Comparison of ENCODE assay signal across 1 cellular context in the genomic region with DNA sequence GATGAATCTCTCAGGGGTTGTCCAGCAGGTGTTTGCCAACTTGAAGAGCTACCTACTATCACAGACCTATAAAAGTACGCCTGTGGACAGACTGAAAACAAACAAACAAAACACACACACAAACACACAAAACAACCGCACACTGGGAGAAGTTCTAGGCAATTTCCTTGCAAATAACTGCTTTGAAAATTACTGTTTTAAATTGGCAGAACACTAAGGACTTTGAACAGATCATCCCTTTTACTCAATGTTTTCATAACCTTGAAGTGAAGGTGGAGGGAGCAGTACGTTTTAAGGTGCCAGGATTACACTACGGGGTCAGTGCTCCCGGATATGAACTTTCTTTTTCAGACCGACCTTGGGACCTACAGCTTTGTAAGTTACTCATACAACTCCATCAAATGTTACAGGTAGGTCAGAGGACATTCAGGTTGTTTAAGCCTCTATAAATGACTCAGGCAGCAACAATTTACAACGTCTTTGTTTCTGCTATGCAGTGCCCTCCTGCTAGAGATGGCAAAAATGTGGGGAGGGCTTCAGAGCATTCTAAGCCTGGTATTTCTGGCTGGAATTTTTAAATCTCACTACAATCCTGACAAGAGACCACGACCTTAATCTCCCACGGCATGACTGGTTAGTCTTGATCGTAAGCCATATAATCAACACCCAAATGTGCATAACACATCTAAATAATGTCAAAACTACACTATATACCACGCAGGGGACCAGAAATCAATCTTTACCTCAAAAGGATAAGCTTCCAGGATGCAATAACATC.
A peak's percentile ranks its signal among the peaks of the same experiment; 100 is the strongest.
TF ChIP-seq lines count a peak whose summit lies in the region.

No MANE protein-coding gene starts in this region.

TF ChIP-seq in HepG2, 621 proteins besides CTCF, POLR2A, EP300 and RAD21 (continued from another document and continues in another):
- TF ChIP-seq ZNF646 (CRISPR knock-in tag; IDR thresholded peaks at IDR 0.05) (peak; percentile 50), GFI1 (CRISPR knock-in tag; IDR thresholded peaks at IDR 0.05; ENCODE audit: borderline replicate concordance) (no peak; the same call in 1 of the 2 replicates), MTA3 (CRISPR knock-in tag; IDR thresholded peaks at IDR 0.05) (no peak), TBX3 (IDR thresholded peaks at IDR 0.05; ENCODE audit: borderline replicate concordance) (peak; percentile 91), ZNF713 (CRISPR knock-in tag; IDR thresholded peaks at IDR 0.05) (no peak), SKI (IDR thresholded peaks at IDR 0.05; ENCODE audit: partially characterized antibody) (peak; percentile 78), ZNF274 (CRISPR knock-in tag; IDR thresholded peaks at IDR 0.05) (no peak), SALL1 (CRISPR knock-in tag; IDR thresholded peaks at IDR 0.05) (peak; percentile 68; the same call in 1 of the 2 replicates), PAX8 (CRISPR knock-in tag; IDR thresholded peaks at IDR 0.05; ENCODE audit: borderline replicate concordance) (no peak), ADNP (CRISPR knock-in tag; IDR thresholded peaks at IDR 0.05) (no peak), ZNF18 (CRISPR knock-in tag; IDR thresholded peaks at IDR 0.05; ENCODE audit: insufficient replicate concordance) (peak; percentile 68), CCDC6 (CRISPR knock-in tag; IDR thresholded peaks at IDR 0.05) (no peak), CSRNP1 (CRISPR knock-in tag; IDR thresholded peaks at IDR 0.05) (0 out of 2 replicates have a peak, but pooled peaks have one; percentile 34), KDM2A (CRISPR knock-in tag; IDR thresholded peaks at IDR 0.05; ENCODE audit: borderline replicate concordance, low read depth) (no peak; the same call in 1 of the 2 replicates), TAF1 (CRISPR knock-in tag; IDR thresholded peaks at IDR 0.05) (no peak; the same call in 1 of the 2 replicates), YEATS4 (CRISPR knock-in tag; IDR thresholded peaks at IDR 0.05; ENCODE audit: borderline replicate concordance) (no peak), BORCS8-MEF2B (CRISPR knock-in tag; IDR thresholded peaks at IDR 0.05) (no peak), ZBTB46 (CRISPR knock-in tag; IDR thresholded peaks at IDR 0.05; ENCODE audit: borderline replicate concordance) (0 out of 2 replicates have a peak, but pooled peaks have one; percentile 73), HCFC1 (IDR thresholded peaks at IDR 0.05; ENCODE audit: low read depth, low read length) (no peak), ZBTB25 (CRISPR knock-in tag; IDR thresholded peaks at IDR 0.05) (no peak; the same call in 1 of the 2 replicates), ZNF570 (CRISPR knock-in tag; IDR thresholded peaks at IDR 0.05; ENCODE audit: borderline replicate concordance) (no peak), TBX2 (CRISPR knock-in tag; IDR thresholded peaks at IDR 0.05; ENCODE audit: borderline replicate concordance) (peak; percentile 89), GABPB1 (CRISPR knock-in tag; IDR thresholded peaks at IDR 0.05) (peak; percentile 45; the same call in 1 of the 2 replicates), KDM4B (CRISPR knock-in tag; IDR thresholded peaks at IDR 0.05) (peak; percentile 16; the same call in 1 of the 2 replicates), XRCC5 (optimal IDR thresholded peaks at IDR 0.05; ENCODE audit: low read length) (peak; percentile 24), ZNF549 (CRISPR knock-in tag; IDR thresholded peaks at IDR 0.05) (no peak), ZBTB8A (CRISPR knock-in tag; IDR thresholded peaks at IDR 0.05; ENCODE audit: borderline replicate concordance, low read depth) (no peak), GMEB1 (CRISPR knock-in tag; IDR thresholded peaks at IDR 0.05; ENCODE audit: borderline replicate concordance) (no peak), ZNF766 (CRISPR knock-in tag; IDR thresholded peaks at IDR 0.05; ENCODE audit: borderline replicate concordance) (no peak), PHB2 (IDR thresholded peaks at IDR 0.05; ENCODE audit: partially characterized antibody) (no peak), MAFF (IDR thresholded peaks at IDR 0.05; ENCODE audit: low read depth, low read length) (peak; percentile 56)
- TF ChIP-seq, protein P1, sequence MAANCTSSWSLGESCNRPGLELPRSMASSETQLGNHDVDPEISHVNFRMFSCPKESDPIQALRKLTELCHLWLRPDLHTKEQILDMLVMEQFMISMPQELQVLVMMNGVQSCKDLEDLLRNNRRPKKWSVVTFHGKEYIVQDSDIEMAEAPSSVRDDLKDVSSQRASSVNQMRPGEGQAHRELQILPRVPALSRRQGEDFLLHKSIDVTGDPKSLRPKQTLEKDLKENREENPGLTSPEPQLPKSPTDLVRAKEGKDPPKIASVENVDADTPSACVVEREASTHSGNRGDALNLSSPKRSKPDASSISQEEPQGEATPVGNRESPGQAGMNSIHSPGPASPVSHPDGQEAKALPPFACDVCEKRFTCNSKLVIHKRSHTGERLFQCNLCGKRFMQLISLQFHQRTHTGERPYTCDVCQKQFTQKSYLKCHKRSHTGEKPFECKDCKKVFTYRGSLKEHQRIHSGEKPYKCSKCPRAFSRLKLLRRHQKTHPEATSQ (CRISPR knock-in tag; IDR thresholded peaks at IDR 0.05; ENCODE audit: borderline replicate concordance): no peak
- TF ChIP-seq, protein P2, sequence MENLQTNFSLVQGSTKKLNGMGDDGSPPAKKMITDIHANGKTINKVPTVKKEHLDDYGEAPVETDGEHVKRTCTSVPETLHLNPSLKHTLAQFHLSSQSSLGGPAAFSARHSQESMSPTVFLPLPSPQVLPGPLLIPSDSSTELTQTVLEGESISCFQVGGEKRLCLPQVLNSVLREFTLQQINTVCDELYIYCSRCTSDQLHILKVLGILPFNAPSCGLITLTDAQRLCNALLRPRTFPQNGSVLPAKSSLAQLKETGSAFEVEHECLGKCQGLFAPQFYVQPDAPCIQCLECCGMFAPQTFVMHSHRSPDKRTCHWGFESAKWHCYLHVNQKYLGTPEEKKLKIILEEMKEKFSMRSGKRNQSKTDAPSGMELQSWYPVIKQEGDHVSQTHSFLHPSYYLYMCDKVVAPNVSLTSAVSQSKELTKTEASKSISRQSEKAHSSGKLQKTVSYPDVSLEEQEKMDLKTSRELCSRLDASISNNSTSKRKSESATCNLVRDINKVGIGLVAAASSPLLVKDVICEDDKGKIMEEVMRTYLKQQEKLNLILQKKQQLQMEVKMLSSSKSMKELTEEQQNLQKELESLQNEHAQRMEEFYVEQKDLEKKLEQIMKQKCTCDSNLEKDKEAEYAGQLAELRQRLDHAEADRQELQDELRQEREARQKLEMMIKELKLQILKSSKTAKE (CRISPR knock-in tag; IDR thresholded peaks at IDR 0.05; ENCODE audit: borderline replicate concordance): peak; percentile 47; the same call in 1 of the 2 replicates
- TF ChIP-seq, protein P3, sequence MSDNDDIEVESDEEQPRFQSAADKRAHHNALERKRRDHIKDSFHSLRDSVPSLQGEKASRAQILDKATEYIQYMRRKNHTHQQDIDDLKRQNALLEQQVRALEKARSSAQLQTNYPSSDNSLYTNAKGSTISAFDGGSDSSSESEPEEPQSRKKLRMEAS (IDR thresholded peaks at IDR 0.05): peak; percentile 62
- TF ChIP-seq, protein P4, sequence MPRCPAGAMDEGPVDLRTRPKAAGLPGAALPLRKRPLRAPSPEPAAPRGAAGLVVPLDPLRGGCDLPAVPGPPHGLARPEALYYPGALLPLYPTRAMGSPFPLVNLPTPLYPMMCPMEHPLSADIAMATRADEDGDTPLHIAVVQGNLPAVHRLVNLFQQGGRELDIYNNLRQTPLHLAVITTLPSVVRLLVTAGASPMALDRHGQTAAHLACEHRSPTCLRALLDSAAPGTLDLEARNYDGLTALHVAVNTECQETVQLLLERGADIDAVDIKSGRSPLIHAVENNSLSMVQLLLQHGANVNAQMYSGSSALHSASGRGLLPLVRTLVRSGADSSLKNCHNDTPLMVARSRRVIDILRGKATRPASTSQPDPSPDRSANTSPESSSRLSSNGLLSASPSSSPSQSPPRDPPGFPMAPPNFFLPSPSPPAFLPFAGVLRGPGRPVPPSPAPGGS (CRISPR knock-in tag; IDR thresholded peaks at IDR 0.05): no peak
